ENCODE assay signal across 1 cellular context in the genomic region with DNA sequence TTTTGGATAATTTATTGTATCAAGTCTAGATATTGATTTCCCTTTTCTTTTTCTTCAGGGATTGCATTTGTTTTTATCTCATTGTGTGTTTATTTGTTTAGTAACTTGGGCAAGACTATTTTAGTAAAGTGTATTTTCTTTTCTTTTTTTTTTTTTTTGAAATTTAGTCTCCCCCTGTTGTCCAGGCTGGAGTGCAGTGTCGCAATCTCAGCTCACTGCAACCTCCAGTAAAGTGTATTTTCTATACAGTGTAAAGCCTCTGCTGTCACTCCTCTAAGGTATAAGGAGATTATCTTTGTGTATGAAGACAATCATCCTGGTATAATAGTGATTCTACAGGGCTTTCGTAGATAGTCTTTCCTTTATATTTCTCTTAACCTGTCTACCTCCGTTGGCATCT.
TF ChIP-seq lines count a peak whose summit lies in the region.

No MANE protein-coding gene starts in this region.

TF ChIP-seq in WTC11, 78 proteins besides CTCF, POLR2A, EP300 and RAD21 (continued from another document):
- TF ChIP-seq, protein P1, sequence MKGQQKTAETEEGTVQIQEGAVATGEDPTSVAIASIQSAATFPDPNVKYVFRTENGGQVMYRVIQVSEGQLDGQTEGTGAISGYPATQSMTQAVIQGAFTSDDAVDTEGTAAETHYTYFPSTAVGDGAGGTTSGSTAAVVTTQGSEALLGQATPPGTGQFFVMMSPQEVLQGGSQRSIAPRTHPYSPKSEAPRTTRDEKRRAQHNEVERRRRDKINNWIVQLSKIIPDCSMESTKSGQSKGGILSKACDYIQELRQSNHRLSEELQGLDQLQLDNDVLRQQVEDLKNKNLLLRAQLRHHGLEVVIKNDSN (CRISPR knock-in tag; IDR thresholded peaks at IDR 0.05) = no peak
- TF ChIP-seq ATF1 (CRISPR knock-in tag; IDR thresholded peaks at IDR 0.05) (no peak), RELA (CRISPR knock-in tag; IDR thresholded peaks at IDR 0.05; ENCODE audit: borderline replicate concordance) (no peak)
